In genomic region chr1:223748773-223749733, GRCh38 we compare ENCODE assay signal across 1 cellular context.
TF ChIP-seq lines count a peak whose summit lies in the region.

No MANE protein-coding gene starts in this region.

TF ChIP-seq in K562, 482 proteins besides CTCF, POLR2A, EP300 and RAD21 (continued from another document and continues in another):
- TF ChIP-seq USF2 (CRISPR knock-in tag; IDR thresholded peaks at IDR 0.05) (no peak), MECOM (CRISPR knock-in tag; IDR thresholded peaks at IDR 0.05) (0 out of 2 replicates have a peak, but pooled peaks have one; percentile 51), FOXA3 (CRISPR knock-in tag; conservative IDR thresholded peaks at IDR 0.05 in 1 of 2, IDR thresholded peaks at IDR 0.05 in 1 of 2) (no peak), ZNF239 (CRISPR knock-in tag; IDR thresholded peaks at IDR 0.05) (no peak), DACH1 (IDR thresholded peaks at IDR 0.05; ENCODE audit: partially characterized antibody) (no peak), TARDBP (IDR thresholded peaks at IDR 0.05) (no peak), THRB (CRISPR knock-in tag; conservative IDR thresholded peaks at IDR 0.05) (no peak), ARID1B (IDR thresholded peaks at IDR 0.05) (no peak), U2AF1 (optimal IDR thresholded peaks at IDR 0.05; ENCODE audit: low read depth, low read length) (no peak), HDAC3 (IDR thresholded peaks at IDR 0.05; ENCODE audit: borderline replicate concordance, partially characterized antibody) (no peak), KLF1 (tag; IDR thresholded peaks at IDR 0.05) (no peak), ZNF274 (IDR thresholded peaks at IDR 0.05; ENCODE audit: borderline replicate concordance, low read depth, low read length) (no peak), ZNF318 (IDR thresholded peaks at IDR 0.05; ENCODE audit: borderline replicate concordance in 1 of 2, low read depth in 1 of 2) (no peak), ZNF277 (CRISPR knock-in tag; IDR thresholded peaks at IDR 0.05; ENCODE audit: borderline replicate concordance) (no peak), BRD9 (IDR thresholded peaks at IDR 0.05; ENCODE audit: low read depth, partially characterized antibody) (no peak), TCF15 (CRISPR knock-in tag; IDR thresholded peaks at IDR 0.05) (no peak), HOXB6 (CRISPR knock-in tag; IDR thresholded peaks at IDR 0.05; ENCODE audit: borderline replicate concordance) (no peak), GTF2B (IDR thresholded peaks at IDR 0.05; ENCODE audit: extremely low read depth, insufficient read length) (no peak), PRDM10 (IDR thresholded peaks at IDR 0.05; ENCODE audit: partially characterized antibody) (no peak), TAF9B (IDR thresholded peaks at IDR 0.05; ENCODE audit: partially characterized antibody) (no peak), CBFB (CRISPR knock-in tag; IDR thresholded peaks at IDR 0.05) (no peak), NR0B1 (IDR thresholded peaks at IDR 0.05; ENCODE audit: partially characterized antibody) (no peak), PHF20 (IDR thresholded peaks at IDR 0.05; ENCODE audit: partially characterized antibody) (no peak), CLOCK (CRISPR knock-in tag; IDR thresholded peaks at IDR 0.05; ENCODE audit: borderline replicate concordance) (no peak)
